Comparison of ENCODE assay signal across 1 cellular context in the genomic region with DNA sequence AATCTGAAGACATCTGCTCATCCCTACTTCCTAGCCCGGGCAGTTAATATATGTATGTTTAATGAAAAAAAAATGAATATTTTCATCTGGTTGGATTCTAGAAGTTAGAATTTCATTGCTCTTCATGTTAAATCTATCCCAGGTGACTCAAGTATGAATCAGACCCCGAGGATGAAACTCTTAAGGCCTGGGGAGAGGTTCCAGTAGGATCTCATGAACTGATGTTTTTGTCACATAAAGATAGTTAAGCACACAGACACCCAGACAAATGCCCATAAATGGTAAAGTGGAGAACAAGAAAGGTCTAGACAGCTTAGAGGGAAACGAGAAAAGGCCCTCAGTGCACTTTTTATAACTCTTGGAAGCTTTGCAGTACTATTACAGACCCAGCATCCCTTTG.
TF ChIP-seq lines count a peak whose summit lies in the region.

No MANE protein-coding gene starts in this region.

TF ChIP-seq in IMR-90, 13 proteins besides CTCF, POLR2A, EP300 and RAD21:
- TF ChIP-seq RFX5 (IDR thresholded peaks at IDR 0.05; ENCODE audit: low read depth, low read length): no peak
- TF ChIP-seq MAFK (IDR thresholded peaks at IDR 0.05; ENCODE audit: low read depth, low read length): no peak
- TF ChIP-seq, protein P1, sequence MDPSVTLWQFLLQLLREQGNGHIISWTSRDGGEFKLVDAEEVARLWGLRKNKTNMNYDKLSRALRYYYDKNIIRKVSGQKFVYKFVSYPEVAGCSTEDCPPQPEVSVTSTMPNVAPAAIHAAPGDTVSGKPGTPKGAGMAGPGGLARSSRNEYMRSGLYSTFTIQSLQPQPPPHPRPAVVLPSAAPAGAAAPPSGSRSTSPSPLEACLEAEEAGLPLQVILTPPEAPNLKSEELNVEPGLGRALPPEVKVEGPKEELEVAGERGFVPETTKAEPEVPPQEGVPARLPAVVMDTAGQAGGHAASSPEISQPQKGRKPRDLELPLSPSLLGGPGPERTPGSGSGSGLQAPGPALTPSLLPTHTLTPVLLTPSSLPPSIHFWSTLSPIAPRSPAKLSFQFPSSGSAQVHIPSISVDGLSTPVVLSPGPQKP (IDR thresholded peaks at IDR 0.05; ENCODE audit: borderline replicate concordance, low read depth, low read length): no peak
- TF ChIP-seq, protein P2, sequence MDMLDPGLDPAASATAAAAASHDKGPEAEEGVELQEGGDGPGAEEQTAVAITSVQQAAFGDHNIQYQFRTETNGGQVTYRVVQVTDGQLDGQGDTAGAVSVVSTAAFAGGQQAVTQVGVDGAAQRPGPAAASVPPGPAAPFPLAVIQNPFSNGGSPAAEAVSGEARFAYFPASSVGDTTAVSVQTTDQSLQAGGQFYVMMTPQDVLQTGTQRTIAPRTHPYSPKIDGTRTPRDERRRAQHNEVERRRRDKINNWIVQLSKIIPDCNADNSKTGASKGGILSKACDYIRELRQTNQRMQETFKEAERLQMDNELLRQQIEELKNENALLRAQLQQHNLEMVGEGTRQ (IDR thresholded peaks at IDR 0.05; ENCODE audit: low read depth, low read length): no peak
- TF ChIP-seq NFE2L2 (IDR thresholded peaks at IDR 0.05; ENCODE audit: low read depth, low read length): no peak
- TF ChIP-seq SMC3 (IDR thresholded peaks at IDR 0.05; ENCODE audit: low read depth, low read length): no peak
- TF ChIP-seq FOS (IDR thresholded peaks at IDR 0.05; ENCODE audit: low read depth, low read length): no peak
- no peak for TF ChIP-seq MAZ (IDR thresholded peaks at IDR 0.05; ENCODE audit: borderline replicate concordance, low read depth, low read length)
- TF ChIP-seq RCOR1 (IDR thresholded peaks at IDR 0.05; ENCODE audit: insufficient replicate concordance, low read length): no peak
- no peak for TF ChIP-seq CEBPB (IDR thresholded peaks at IDR 0.05; ENCODE audit: low read depth, low read length)
- no peak for TF ChIP-seq BHLHE40 (IDR thresholded peaks at IDR 0.05; ENCODE audit: low read depth, low read length)
- TF ChIP-seq MXI1 (IDR thresholded peaks at IDR 0.05; ENCODE audit: borderline replicate concordance, low read depth, low read length): no peak
- no peak for TF ChIP-seq CHD1 (IDR thresholded peaks at IDR 0.05; ENCODE audit: low read depth, low read length)
